ENCODE assay signal across 28 cellular contexts in genomic region chr18:50310080-50310479, GRCh38. TPM values are rescaled to one million over a fixed set of nuclear protein-coding genes. Genes with fewer than 3 reads are reported as not detected.
"Had no signal": no experiment of that assay in that cellular context is flagged by ENCODE, and none has a peak within 500 bp of the region (broad histone marks: within the 10 kb centered on the region; RNA-seq: fewer than 3 reads in every experiment).

No MANE protein-coding gene starts in this region.

- H3K36me3 Mint-ChIP-seq: activated CD4-positive, alpha-beta memory T cell treated with anti-CD3 and anti-CD28 coated beads for 36 hours; activated naive CD4-positive, alpha-beta T cell treated with anti-CD3 and anti-CD28 coated beads, Interleukin-2, amount 50 U/mL, for 72 hours had no signal

- H3K27ac ChIP-seq: ascending aorta, body of pancreas, coronary artery, PC-9, SJCRH30 had no signal

- H3K27ac Mint-ChIP-seq: activated B cell treated with CpG ODN at 0.5 μM for 24 hours; activated CD4-positive, alpha-beta memory T cell treated with anti-CD3 and anti-CD28 coated beads for 36 hours; activated CD4-positive, alpha-beta T cell treated with anti-CD3 and anti-CD28 coated beads, Interleukin-2, amount 10 ng/mL, durations not matched to agents 7 days and 5 days; activated naive CD4-positive, alpha-beta T cell treated with anti-CD3 and anti-CD28 coated beads, Interleukin-2, amount 50 U/mL, for 72 hours; activated naive CD8-positive, alpha-beta T cell treated with anti-CD3 and anti-CD28 coated beads, Interleukin-2, amount 50 U/mL, for 24 hours; T-helper 1 cell treated with Interleukin-12 subunit alpha and Interleukin-12 subunit beta and Interleukin-4 antibody, amounts not matched to agents 30 μg/mL and 1 μg/mL, for 36 hours had no signal

- H3K4me2 ChIP-seq: PC-9 had no signal

- H3K4me3 ChIP-seq: ascending aorta, body of pancreas, coronary artery, PC-9, SJCRH30 had no signal

- ATAC-seq: activated naive CD4-positive, alpha-beta T cell treated with anti-CD3 and anti-CD28 coated beads, Interleukin-2, amount 50 U/mL, for 72 hours; activated naive CD8-positive, alpha-beta T cell treated with anti-CD3 and anti-CD28 coated beads, Interleukin-2, amount 50 U/mL, for 24 hours; activated T-cell treated with anti-CD3 and anti-CD28 coated beads, Interleukin-2, amount 50 U/mL, for 4 hours; body of pancreas; SK-N-SH treated with all-trans-retinoic acid at 6 μM for 48 hours had no signal

- H3K27me3 ChIP-seq: ascending aorta, body of pancreas, SJCRH30 had no signal

- H3K4me1 ChIP-seq: SJCRH30 had no signal

- H3K9me3 ChIP-seq: ascending aorta, body of pancreas, SJCRH30 had no signal

- H3K27me3 Mint-ChIP-seq: activated B cell treated with CpG ODN at 0.5 μM for 24 hours had no signal

- H3K9me3 Mint-ChIP-seq: activated naive CD4-positive, alpha-beta T cell treated with anti-CD3 and anti-CD28 coated beads, Interleukin-2, amount 50 U/mL, for 72 hours had no signal

- DNase-seq: activated B cell treated with CpG ODN at 0.5 μM for 24 hours; activated CD4-positive, alpha-beta memory T cell treated with anti-CD3 and anti-CD28 coated beads for 36 hours; activated CD4-positive, alpha-beta T cell treated with anti-CD3 and anti-CD28 coated beads for 1 hour; activated CD4-positive, alpha-beta T cell treated with anti-CD3 and anti-CD28 coated beads, Interleukin-2, amount 10 ng/mL, durations not matched to agents 7 days and 5 days; activated CD8-positive, alpha-beta memory T cell treated with anti-CD3 and anti-CD28 coated beads for 24 hours; activated effector memory CD4-positive, alpha-beta T cell treated with anti-CD3 and anti-CD28 coated beads, Interleukin-2, amount 50 U/mL, for 16 hours; activated naive CD4-positive, alpha-beta T cell treated with Interleukin-2 at 50 U/mL for 16 hours; activated naive CD8-positive, alpha-beta T cell treated with anti-CD3 and anti-CD28 coated beads, Interleukin-2, amount 50 U/mL, for 24 hours; activated T-cell treated with anti-CD3 and anti-CD28 coated beads, Interleukin-2, amount 50 U/mL, for 4 hours; amniotic stem cell; body of pancreas; central memory CD4-positive, alpha-beta T cell; NCI-H1048; NCI-H146; NCI-H187 treated with DMSO at 0.1 percent for 48 hours; NCI-H2081 treated with DMSO at 0.1 percent for 48 hours; NCI-H446 treated with DMSO at 0.1 percent for 48 hours; NCI-H524 treated with DMSO at 0.1 percent for 48 hours; NCI-H748 treated with DMSO at 0.1 percent for 48 hours; NK-92 treated with Interleukin-12 subunit alpha and Interleukin-12 subunit beta, amount 100 ng/mL, for 24 hours; PC-9; SJCRH30; SW 1271 had no signal

- H2AFZ ChIP-seq: PC-9 had no signal

- H3K4me3 Mint-ChIP-seq: activated B cell treated with CpG ODN at 0.5 μM for 24 hours; activated CD4-positive, alpha-beta memory T cell treated with anti-CD3 and anti-CD28 coated beads for 36 hours; activated CD4-positive, alpha-beta T cell treated with anti-CD3 and anti-CD28 coated beads, Interleukin-2, amount 10 ng/mL, durations not matched to agents 7 days and 5 days; activated naive CD8-positive, alpha-beta T cell treated with anti-CD3 and anti-CD28 coated beads, Interleukin-2, amount 50 U/mL, for 24 hours; activated T-cell treated with anti-CD3 and anti-CD28 coated beads, Interleukin-2, amount 50 U/mL, for 4 hours; T-helper 1 cell treated with Interleukin-12 subunit alpha and Interleukin-12 subunit beta and Interleukin-4 antibody, amounts not matched to agents 30 μg/mL and 1 μg/mL, for 36 hours had no signal

- H3K36me3 ChIP-seq: ascending aorta, SJCRH30 had no signal

RNA-seq across cellular contexts. Expression of gene CFAP53, which starts 43.8 kb away (rescaled TPM):
- total RNA-seq: ascending aorta, SJCRH30 had no signal
